ENCODE assay signal across 15 cellular contexts in the genomic region with DNA sequence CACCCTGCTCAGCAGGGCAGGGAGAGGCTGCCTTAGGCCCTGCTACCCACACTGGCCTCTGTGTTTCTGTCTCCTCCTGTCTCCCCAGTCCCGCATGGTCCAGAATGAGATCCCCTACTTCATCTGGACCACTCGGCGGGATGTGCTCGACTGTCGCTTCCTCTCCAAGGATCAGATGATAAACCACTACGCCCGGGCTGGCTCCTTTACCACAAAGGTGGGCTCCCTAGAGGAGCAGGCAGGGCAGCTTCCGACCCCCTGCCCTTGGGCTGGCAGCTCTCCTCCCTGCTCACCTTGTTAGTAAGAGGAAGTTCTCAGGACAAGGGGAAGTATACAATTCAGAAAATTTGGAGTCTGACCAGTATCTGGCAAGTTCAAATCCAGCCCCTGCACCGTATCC. TPM values are rescaled to one million over a fixed set of nuclear protein-coding genes. Genes with fewer than 3 reads are reported as not detected.
DNase-seq lines count a peak whose midpoint lies in the region; ATAC-seq, FAIRE-seq and TF ChIP-seq lines count a peak whose summit lies in the region.
"Had no signal": no experiment of that assay in that cellular context is flagged by ENCODE, and none has a peak within 500 bp of the region (broad histone marks: within the 10 kb centered on the region; RNA-seq: fewer than 3 reads in every experiment).

No MANE protein-coding gene starts in this region.

- H3K23ac ChIP-seq in mesenchymal stem cell (ENCODE audit: low read length in 2 of 2) = no peak overlapping the region

- H2AFZ ChIP-seq in K562 (ENCODE audit: low read depth, low read length) (no peak overlapping the region), mesenchymal stem cell (ENCODE audit: low read depth, low read length) (no peak overlapping the region)

- peaks cover 5% of the 10 kb centered on the region for H3K4me1 Mint-ChIP-seq in stimulated activated memory B cell treated with anti-CD40 and anti-IgM and Interleukin-4, amounts not matched to agents 10 μg/mL and 1 μg/mL and 100 μg/mL, for 72 hours

- H3K36me3 ChIP-seq in K562 (ENCODE audit: control insufficient read depth, insufficient read depth, low read length) (peaks cover 60% of the 10 kb centered on the region), mesenchymal stem cell (ENCODE audit: control insufficient read depth in 1 of 2, insufficient read depth in 2 of 2, low read depth in 1 of 2, low read length in 2 of 2) (peaks cover 40 to 56% of the 10 kb centered on the region in 2 experiments)

- no peak for TF ChIP-seq CTCF in K562 (IDR thresholded peaks at IDR 0.05 in 2 of 3, conservative IDR thresholded peaks at IDR 0.05 in 1 of 3; ENCODE audit: insufficient read depth in 2 of 3, low read depth in 1 of 3, low read length in 3 of 3)

- H2BK15ac ChIP-seq in mesenchymal stem cell (ENCODE audit: low read depth, poor library complexity, severe bottlenecking) = peak overlapping the region; percentile 37

- no peak overlapping the region for H2AK5ac ChIP-seq in mesenchymal stem cell (ENCODE audit: low read length, severe bottlenecking)

- DNase-seq in D341Med (ENCODE audit: low spot score) = peak; percentile 15
- DNase-seq in K562 (ENCODE audit: extremely low read depth in 1 of 4, low spot score in 3 of 4) = no peak
- no peak for DNase-seq in mesenchymal stem cell
- DNase-seq in NCI-H748 (lab: John Stamatoyannopoulos, UW; ENCODE audit: unreplicated experiment) = no peak
- no peak for DNase-seq in stimulated activated CD8-positive, alpha-beta memory T cell treated with anti-CD3 and anti-CD28 coated beads, Interleukin-4, amount 100 ng/mL, for 48 hours
- DNase-seq: ACHN; CD4-positive, CD25-positive, alpha-beta regulatory T cell; DMS 273 treated with DMSO at 0.1 percent for 48 hours had no signal

- H4K8ac ChIP-seq in mesenchymal stem cell (ENCODE audit: low read length) = no peak overlapping the region

- H4K91ac ChIP-seq in mesenchymal stem cell (ENCODE audit: low read length) = peak overlapping the region; percentile 10

- no peak overlapping the region for H3K4ac ChIP-seq in mesenchymal stem cell (ENCODE audit: low read depth in 1 of 2, low read length in 2 of 2)

- H2BK5ac ChIP-seq in mesenchymal stem cell (ENCODE audit: low read depth, low read length, poor library complexity, severe bottlenecking) = no peak overlapping the region

- no peak overlapping the region for H3K4me3 Mint-ChIP-seq in stimulated activated memory B cell treated with anti-CD40 and anti-IgM and Interleukin-4, amounts not matched to agents 10 μg/mL and 1 μg/mL and 100 μg/mL, for 72 hours

- BruUV-seq in K562 (replicated peaks; lab: Mats Ljungman, UMichigan) = no TSS peak

- H3K18ac ChIP-seq in mesenchymal stem cell (ENCODE audit: low read depth in 1 of 2, low read length in 2 of 2) = no peak overlapping the region

- TF ChIP-seq POLR2A in K562 (conservative IDR thresholded peaks at IDR 0.05) = no peak

- H3K4me2 ChIP-seq in K562 (ENCODE audit: insufficient read depth, low read length) = no peak overlapping the region
- H3K4me2 ChIP-seq in mesenchymal stem cell (ENCODE audit: low read length, poor library complexity, severe bottlenecking) = no peak overlapping the region
- H3K4me2 ChIP-seq: BLaER1 treated with 17β-estradiol and CSF1 and Interleukin-3, amounts not matched to agents 10 nM and 100 nM had no signal

- no peaks in the 10 kb centered on the region; the same call in 1 of the 2 replicates for H4K20me1 ChIP-seq in K562 (replicated peaks; ENCODE audit: control insufficient read depth, insufficient read depth, low read length)
- H4K20me1 ChIP-seq: BLaER1 treated with 17β-estradiol and CSF1 and Interleukin-3, amounts not matched to agents 10 nM and 100 nM had no signal

- no peaks in the 10 kb centered on the region for H3K9me3 Mint-ChIP-seq in stimulated activated memory B cell treated with anti-CD40 and anti-IgM and Interleukin-4, amounts not matched to agents 10 μg/mL and 1 μg/mL and 100 μg/mL, for 72 hours

- H3K79me1 ChIP-seq in mesenchymal stem cell (replicated peaks; ENCODE audit: low read length, poor library complexity, severe bottlenecking) = peaks cover 5% of the 10 kb centered on the region

- no peak overlapping the region for H2BK120ac ChIP-seq in mesenchymal stem cell (ENCODE audit: low read depth, low read length)

- H3K4me1 ChIP-seq in K562 (replicated peaks in 1 of 2; ENCODE audit: control insufficient read depth in 2 of 2, insufficient read depth in 2 of 2, low read length in 2 of 2) = no peaks in the 10 kb centered on the region
- peaks cover 8% of the 10 kb centered on the region for H3K4me1 ChIP-seq in mesenchymal stem cell (ENCODE audit: control insufficient read depth, insufficient read depth, low read depth, low read length)

- POLR2A ChIA-PET in K562 (lab: Yijun Ruan, JAX) = interaction anchor here (0.7 to 3.1 kb wide), 6 partner anchors 11 to 140 kb away, joined by 3 to 34 read pairs (median 4); no protein-coding TSS in a partner anchor

- H3K9ac ChIP-seq in K562 (ENCODE audit: insufficient read depth in 1 of 2, low read depth in 2 of 2, low read length in 2 of 2) (peak overlapping the region in 1 of 2 experiments; percentile 49; a peak in 1 of 4 replicates), mesenchymal stem cell (ENCODE audit: low read length) (no peak overlapping the region)
- H3K9ac ChIP-seq: BLaER1 treated with 17β-estradiol and CSF1 and Interleukin-3, amounts not matched to agents 10 nM and 100 nM had no signal

- no peak overlapping the region for H2BK12ac ChIP-seq in mesenchymal stem cell (ENCODE audit: low read length in 2 of 2)

- TF ChIP-seq EP300 in K562 (IDR thresholded peaks at IDR 0.05; ENCODE audit: low read length) = no peak

- H3K27me3 ChIP-seq in K562 (ENCODE audit: control insufficient read depth in 2 of 2, insufficient read depth in 2 of 2, low read length in 2 of 2) (no peaks in the 10 kb centered on the region), mesenchymal stem cell (ENCODE audit: control insufficient read depth in 1 of 2, insufficient read depth in 1 of 2, low read length in 2 of 2) (no peaks in the 10 kb centered on the region)
- H3K27me3 ChIP-seq: BLaER1 treated with 17β-estradiol and CSF1 and Interleukin-3, amounts not matched to agents 10 nM and 100 nM had no signal

- no peak overlapping the region for H3K14ac ChIP-seq in mesenchymal stem cell (ENCODE audit: low read length in 2 of 2)

- in situ Hi-C loops in K562 (cut with MboI) = no loop called here

- 90% methylated on average over 9 of the region's 9 CpGs for WGBS in K562 (ENCODE audit: insufficient coverage, low coverage, missing lambda C conversion rate)
- WGBS in mesenchymal stem cell = 93% methylated on average over 9 of the region's 9 CpGs

- H3K27ac Mint-ChIP-seq in stimulated activated memory B cell treated with anti-CD40 and anti-IgM and Interleukin-4, amounts not matched to agents 10 μg/mL and 1 μg/mL and 100 μg/mL, for 72 hours = peak overlapping the region; percentile 4
- H3K27ac Mint-ChIP-seq: CD4-positive, CD25-positive, alpha-beta regulatory T cell had no signal

- no peak for FAIRE-seq in K562 (lab: Jason Lieb, UNC)
- FAIRE-seq: GM18507, H54 had no signal

- no peak for TF ChIP-seq RAD21 in K562 (CRISPR knock-in tag; conservative IDR thresholded peaks at IDR 0.05 in 1 of 2, IDR thresholded peaks at IDR 0.05 in 1 of 2)

- peaks cover 3% of the 10 kb centered on the region for H3K9me1 ChIP-seq in K562 (ENCODE audit: control insufficient read depth, insufficient read depth, low read length)

- H3K9me3 ChIP-seq in K562 (replicated peaks; ENCODE audit: control insufficient read depth, insufficient read depth, low read depth, low read length) (no peaks in the 10 kb centered on the region), mesenchymal stem cell (ENCODE audit: control insufficient read depth, low read length) (no peaks in the 10 kb centered on the region)
- H3K9me3 ChIP-seq: BLaER1 treated with 17β-estradiol and CSF1 and Interleukin-3, amounts not matched to agents 10 nM and 100 nM had no signal

- H3K4me3 ChIP-seq in K562 (no peak overlapping the region), mesenchymal stem cell (ENCODE audit: insufficient read depth in 1 of 2, low read depth in 1 of 2, low read length in 2 of 2) (no peak overlapping the region)
- H3K4me3 ChIP-seq: BLaER1 treated with 17β-estradiol and CSF1 and Interleukin-3, amounts not matched to agents 10 nM and 100 nM had no signal

- intact Hi-C loops in K562 (cut with micrococcal nuclease) = no loop called here

- no peaks in the 10 kb centered on the region for H3K79me2 ChIP-seq in K562 (ENCODE audit: control insufficient read depth, insufficient read depth, low read length)

- ATAC-seq in K562 (peak; percentile 16), GM21737 (IDR thresholded peaks at IDR 0.05; ENCODE audit: unreplicated experiment) (no peak)
- ATAC-seq in stimulated activated memory B cell treated with anti-CD40 and anti-IgM and Interleukin-4, amounts not matched to agents 10 μg/mL and 1 μg/mL and 100 μg/mL, for 72 hours = no peak
- ATAC-seq: HCT116 had no signal

- peaks cover 40% of the 10 kb centered on the region for H3K36me3 Mint-ChIP-seq in stimulated activated memory B cell treated with anti-CD40 and anti-IgM and Interleukin-4, amounts not matched to agents 10 μg/mL and 1 μg/mL and 100 μg/mL, for 72 hours

- no peaks in the 10 kb centered on the region for H3K27me3 Mint-ChIP-seq in stimulated activated memory B cell treated with anti-CD40 and anti-IgM and Interleukin-4, amounts not matched to agents 10 μg/mL and 1 μg/mL and 100 μg/mL, for 72 hours
- H3K27me3 Mint-ChIP-seq: CD4-positive, CD25-positive, alpha-beta regulatory T cell had no signal

- CTCF ChIA-PET in K562 (lab: Yijun Ruan, JAX; ENCODE audit: low intra/inter-chr PET ratio) = no interaction called here

- H3K27ac ChIP-seq in K562 (ENCODE audit: extremely low read depth, low read depth, low read length) (no peak overlapping the region), mesenchymal stem cell (ENCODE audit: low read length, poor library complexity, severe bottlenecking) (no peak overlapping the region)
- H3K27ac ChIP-seq: BLaER1 treated with 17β-estradiol and CSF1 and Interleukin-3, amounts not matched to agents 10 nM and 100 nM; HL-60 had no signal

RNA-seq across cellular contexts. Expression of gene TTLL3, which starts 5.9 kb away (rescaled TPM):
- total RNA-seq in K562 (2011; cell fraction: chromatin; rRNA removed; ENCODE audit: low replicate concordance) = 652 and 1,082 TPM in 2 replicates
- 407 and 449 TPM in 2 replicates for total RNA-seq in K562 (2011; cell fraction: nucleolus; rRNA removed)
- total RNA-seq in K562 (2011; cell fraction: nucleoplasm; rRNA removed) = 488 and 686 TPM in 2 replicates
- total RNA-seq in K562 (2014; rRNA removed) (30.7 and 34.0 TPM in 2 replicates), K562 (2014; rRNA removed; fragmentation: Illumina TruSeq; extraction: Trizol) (28.7 and 33.0 TPM in 2 replicates), K562 (2015; rRNA removed; fragmentation: Illumina TruSeq; extraction: Trizol) (31.6 and 33.2 TPM in 2 replicates), K562 (2021) (53.7 and 63.6 TPM in 2 replicates)
- polyA plus RNA-seq in K562 (2011; rRNA removed) (95.8 and 120 TPM in 2 replicates), K562 (2014; fragmentation: Illumina TruSeq; extraction: Trizol) (53.8 and 60.9 TPM in 2 replicates), K562 (2014; fragmentation: Nextera tagmentation; extraction: Ambion mirVana) (10 to 100 TPM in 1 of 2 experiments, 1 to 10 TPM in 1; 8.9 to 11.6 TPM), K562 (2014; rRNA removed) (72.7 and 106 TPM in 2 replicates)
- 71.0 and 73.2 TPM in 2 replicates for polyA plus RNA-seq in K562 (2011; cell fraction: cytosol; rRNA removed)
- polyA plus RNA-seq in K562 (2011; cell fraction: nucleus; rRNA removed) = 641 and 948 TPM in 2 replicates
- 65.7 and 182 TPM in 2 replicates for polyA plus RNA-seq in K562 (2012)
- polyA minus RNA-seq in K562 (2011; rRNA and poly(A)+ RNA removed) = 99.7 and 103 TPM in 2 replicates
- 19.4 and 21.8 TPM in 2 replicates for polyA minus RNA-seq in K562 (2011; cell fraction: cytosol; rRNA and poly(A)+ RNA removed)
- 133 and 150 TPM in 2 replicates for polyA minus RNA-seq in K562 (2011; cell fraction: nucleus; rRNA and poly(A)+ RNA removed)
- 16.1 TPM for polyA plus RNA-seq in mesenchymal stem cell (2013, experiment 1 of 2)
- 14.6 TPM for polyA plus RNA-seq in mesenchymal stem cell (2013, experiment 2 of 2)

RNA-seq across cellular contexts. Expression of gene ARPC4, which starts 23.1 kb away (rescaled TPM):
- total RNA-seq in K562 (2011; cell fraction: chromatin; rRNA removed; ENCODE audit: low replicate concordance) = 240 and 326 TPM in 2 replicates
- total RNA-seq in K562 (2011; cell fraction: nucleolus; rRNA removed) = 165 and 200 TPM in 2 replicates
- total RNA-seq in K562 (2011; cell fraction: nucleoplasm; rRNA removed) = 225 and 232 TPM in 2 replicates
- total RNA-seq in K562 (2014; rRNA removed) = 138 and 139 TPM in 2 replicates
- total RNA-seq in K562 (2014; rRNA removed; fragmentation: Illumina TruSeq; extraction: Trizol) = 132 and 143 TPM in 2 replicates
- total RNA-seq in K562 (2015; rRNA removed; fragmentation: Illumina TruSeq; extraction: Trizol) = 118 and 131 TPM in 2 replicates
- 153 and 154 TPM in 2 replicates for total RNA-seq in K562 (2021)
- polyA plus RNA-seq in K562 (2011; rRNA removed) = 60.3 and 106 TPM in 2 replicates
- polyA plus RNA-seq in K562 (2011; cell fraction: cytosol; rRNA removed) = 69.7 and 88.3 TPM in 2 replicates
- polyA plus RNA-seq in K562 (2011; cell fraction: nucleus; rRNA removed) = 76.1 and 100.0 TPM in 2 replicates
- 106 and 149 TPM in 2 replicates for polyA plus RNA-seq in K562 (2012)
- polyA plus RNA-seq in K562 (2014; fragmentation: Illumina TruSeq; extraction: Trizol) = 119 and 128 TPM in 2 replicates
- 10 to 100 TPM; 20.1 to 28.1 TPM for polyA plus RNA-seq in K562 (2014; fragmentation: Nextera tagmentation; extraction: Ambion mirVana)
- polyA plus RNA-seq in K562 (2014; rRNA removed) = 112 and 129 TPM in 2 replicates
- 147 and 187 TPM in 2 replicates for polyA minus RNA-seq in K562 (2011; rRNA and poly(A)+ RNA removed)
- polyA minus RNA-seq in K562 (2011; cell fraction: cytosol; rRNA and poly(A)+ RNA removed) = 104 and 125 TPM in 2 replicates
- 79.2 and 112 TPM in 2 replicates for polyA minus RNA-seq in K562 (2011; cell fraction: nucleus; rRNA and poly(A)+ RNA removed)
- 103 TPM for polyA plus RNA-seq in mesenchymal stem cell (2013, experiment 1 of 2)
- polyA plus RNA-seq in mesenchymal stem cell (2013, experiment 2 of 2) = 101 TPM

RNA-seq across cellular contexts. Expression of gene TADA3, which starts 23.7 kb away (rescaled TPM):
- 29.0 and 52.4 TPM in 2 replicates for total RNA-seq in K562 (2011; cell fraction: chromatin; rRNA removed; ENCODE audit: low replicate concordance)
- 42.1 and 48.7 TPM in 2 replicates for total RNA-seq in K562 (2011; cell fraction: nucleolus; rRNA removed)
- 34.6 and 42.7 TPM in 2 replicates for total RNA-seq in K562 (2011; cell fraction: nucleoplasm; rRNA removed)
- total RNA-seq in K562 (2014; rRNA removed) (110 and 136 TPM in 2 replicates), K562 (2014; rRNA removed; fragmentation: Illumina TruSeq; extraction: Trizol) (32.7 and 40.6 TPM in 2 replicates), K562 (2015; rRNA removed; fragmentation: Illumina TruSeq; extraction: Trizol) (74.5 and 74.8 TPM in 2 replicates), K562 (2021) (85.8 and 89.7 TPM in 2 replicates)
- polyA plus RNA-seq in K562 (2011; rRNA removed) (60.6 and 62.8 TPM in 2 replicates), K562 (2014; fragmentation: Illumina TruSeq; extraction: Trizol) (97.8 and 103 TPM in 2 replicates), K562 (2014; fragmentation: Nextera tagmentation; extraction: Ambion mirVana) (1 to 10 TPM; 4.1 to 6.3 TPM), K562 (2014; rRNA removed) (91.6 and 94.0 TPM in 2 replicates)
- 74.1 and 114 TPM in 2 replicates for polyA plus RNA-seq in K562 (2011; cell fraction: cytosol; rRNA removed)
- polyA plus RNA-seq in K562 (2011; cell fraction: nucleus; rRNA removed) = 61.6 and 83.0 TPM in 2 replicates
- polyA plus RNA-seq in K562 (2012) = 75.7 and 143 TPM in 2 replicates
- polyA minus RNA-seq in K562 (2011; rRNA and poly(A)+ RNA removed) = 29.9 and 37.5 TPM in 2 replicates
- polyA minus RNA-seq in K562 (2011; cell fraction: cytosol; rRNA and poly(A)+ RNA removed) = 52.9 and 57.8 TPM in 2 replicates
- polyA minus RNA-seq in K562 (2011; cell fraction: nucleus; rRNA and poly(A)+ RNA removed) = 19.1 and 22.5 TPM in 2 replicates
- 53.4 TPM for polyA plus RNA-seq in mesenchymal stem cell (2013, experiment 1 of 2)
- 54.2 TPM for polyA plus RNA-seq in mesenchymal stem cell (2013, experiment 2 of 2)

RNA-seq across cellular contexts. Expression of gene RPUSD3, which starts 27.8 kb away (rescaled TPM):
- 79.3 and 118 TPM in 2 replicates for total RNA-seq in K562 (2011; cell fraction: chromatin; rRNA removed; ENCODE audit: low replicate concordance)
- total RNA-seq in K562 (2011; cell fraction: nucleolus; rRNA removed) = 76.7 and 80.0 TPM in 2 replicates
- 76.9 and 87.5 TPM in 2 replicates for total RNA-seq in K562 (2011; cell fraction: nucleoplasm; rRNA removed)
- total RNA-seq in K562 (2014; rRNA removed) (73.0 and 90.5 TPM in 2 replicates), K562 (2014; rRNA removed; fragmentation: Illumina TruSeq; extraction: Trizol) (44.3 and 55.8 TPM in 2 replicates), K562 (2015; rRNA removed; fragmentation: Illumina TruSeq; extraction: Trizol) (51.5 and 59.3 TPM in 2 replicates), K562 (2021) (99.0 and 100 TPM in 2 replicates)
- polyA plus RNA-seq in K562 (2011; rRNA removed) (56.1 and 104 TPM in 2 replicates), K562 (2014; fragmentation: Illumina TruSeq; extraction: Trizol) (98.2 and 119 TPM in 2 replicates), K562 (2014; fragmentation: Nextera tagmentation; extraction: Ambion mirVana) (10 to 100 TPM; 13.8 to 26.4 TPM), K562 (2014; rRNA removed) (66.6 and 76.8 TPM in 2 replicates)
- polyA plus RNA-seq in K562 (2011; cell fraction: cytosol; rRNA removed) = 77.0 and 146 TPM in 2 replicates
- polyA plus RNA-seq in K562 (2011; cell fraction: nucleus; rRNA removed) = 62.9 and 99.5 TPM in 2 replicates
- 69.4 and 77.4 TPM in 2 replicates for polyA plus RNA-seq in K562 (2012)
- polyA minus RNA-seq in K562 (2011; rRNA and poly(A)+ RNA removed) = 42.4 and 42.7 TPM in 2 replicates
- 33.5 and 40.3 TPM in 2 replicates for polyA minus RNA-seq in K562 (2011; cell fraction: cytosol; rRNA and poly(A)+ RNA removed)
- 26.7 and 27.1 TPM in 2 replicates for polyA minus RNA-seq in K562 (2011; cell fraction: nucleus; rRNA and poly(A)+ RNA removed)
- 38.5 TPM for polyA plus RNA-seq in mesenchymal stem cell (2013, experiment 1 of 2)
- 35.7 TPM for polyA plus RNA-seq in mesenchymal stem cell (2013, experiment 2 of 2)

RNA-seq across cellular contexts. Expression of gene CAMK1, which starts 46.2 kb away (rescaled TPM):
- total RNA-seq in K562 (2011; cell fraction: chromatin; rRNA removed; ENCODE audit: low replicate concordance) = 2.0 and 4.8 TPM in 2 replicates
- 4.2 and 4.6 TPM in 2 replicates for total RNA-seq in K562 (2011; cell fraction: nucleolus; rRNA removed)
- 2.3 and 3.2 TPM in 2 replicates for total RNA-seq in K562 (2011; cell fraction: nucleoplasm; rRNA removed)
- total RNA-seq in K562 (2014; rRNA removed) (10.7 and 13.9 TPM in 2 replicates), K562 (2014; rRNA removed; fragmentation: Illumina TruSeq; extraction: Trizol) (4.4 and 4.7 TPM in 2 replicates), K562 (2015; rRNA removed; fragmentation: Illumina TruSeq; extraction: Trizol) (6.1 and 6.6 TPM in 2 replicates), K562 (2021) (5.2 and 6.2 TPM in 2 replicates)
- polyA plus RNA-seq in K562 (2011; rRNA removed) (7.3 and 8.4 TPM in 2 replicates), K562 (2014; fragmentation: Illumina TruSeq; extraction: Trizol) (6.0 and 6.2 TPM in 2 replicates), K562 (2014; fragmentation: Nextera tagmentation; extraction: Ambion mirVana) (under 1 TPM; 0.23 to 0.39 TPM), K562 (2014; rRNA removed) (7.7 and 10.6 TPM in 2 replicates)
- 5.8 and 12.1 TPM in 2 replicates for polyA plus RNA-seq in K562 (2011; cell fraction: cytosol; rRNA removed)
- polyA plus RNA-seq in K562 (2011; cell fraction: nucleus; rRNA removed) = 6.0 and 9.9 TPM in 2 replicates
- polyA plus RNA-seq in K562 (2012) = 7.7 and 9.7 TPM in 2 replicates
- polyA minus RNA-seq in K562 (2011; rRNA and poly(A)+ RNA removed) = 2.6 and 2.9 TPM in 2 replicates
- 3.1 and 3.6 TPM in 2 replicates for polyA minus RNA-seq in K562 (2011; cell fraction: cytosol; rRNA and poly(A)+ RNA removed)
- 1.3 and 2.4 TPM in 2 replicates for polyA minus RNA-seq in K562 (2011; cell fraction: nucleus; rRNA and poly(A)+ RNA removed)
- 10.6 TPM for polyA plus RNA-seq in mesenchymal stem cell (2013, experiment 1 of 2)
- polyA plus RNA-seq in mesenchymal stem cell (2013, experiment 2 of 2) = 11.1 TPM
